ENCODE assay signal across 10 cellular contexts in genomic region chr12:6347367-6348338, GRCh38. TPM values are rescaled to one million over a fixed set of nuclear protein-coding genes. Genes with fewer than 3 reads are reported as not detected.
DNase-seq lines count a peak whose midpoint lies in the region; ATAC-seq and TF ChIP-seq lines count a peak whose summit lies in the region.
"Had no signal": no experiment of that assay in that cellular context is flagged by ENCODE, and none has a peak within 500 bp of the region (broad histone marks: within the 10 kb centered on the region; RNA-seq: fewer than 3 reads in every experiment).

No MANE protein-coding gene starts in this region.

- WGBS in smooth muscle cell (ENCODE audit: low lambda C conversion rate) = 75% methylated on average over 19 of the region's 19 CpGs

- H3K36me3 ChIP-seq in ascending aorta (no peaks in the 10 kb centered on the region), smooth muscle cell (ENCODE audit: low read depth) (no peaks in the 10 kb centered on the region)

- H4K20me1 ChIP-seq in smooth muscle cell (ENCODE audit: low read depth) = no peaks in the 10 kb centered on the region

- peaks cover 8% of the 10 kb centered on the region for H3F3A ChIP-seq in smooth muscle cell (ENCODE audit: low read depth)

- H3K27me3 ChIP-seq in HL-60 (ENCODE audit: insufficient read depth, poor library complexity, severe bottlenecking) (no peaks in the 10 kb centered on the region), ascending aorta (no peaks in the 10 kb centered on the region), smooth muscle cell (ENCODE audit: low read depth) (no peaks in the 10 kb centered on the region)

- TF ChIP-seq CTCF in HL-60 (IDR thresholded peaks at IDR 0.05; ENCODE audit: insufficient read depth, low read length) = no peak
- no peak for TF ChIP-seq CTCF in ascending aorta (IDR thresholded peaks at IDR 0.05)
- TF ChIP-seq CTCF in smooth muscle cell (IDR thresholded peaks at IDR 0.05; ENCODE audit: borderline replicate concordance, insufficient read depth, poor library complexity, severe bottlenecking) = no peak

- H3K27ac ChIP-seq in HL-60 (replicated peaks) = peak overlapping the region; percentile 68
- peak overlapping the region; percentile 97 to 98 for H3K27ac ChIP-seq in ascending aorta
- no peak overlapping the region for H3K27ac ChIP-seq in smooth muscle cell (ENCODE audit: low read depth)

- no peak overlapping the region for H3K9ac ChIP-seq in smooth muscle cell (ENCODE audit: low read depth)

- H2AFZ ChIP-seq in smooth muscle cell (ENCODE audit: low read depth) = peak overlapping the region; percentile 30

- ATAC-seq in HG03196 (IDR thresholded peaks at IDR 0.05; ENCODE audit: unreplicated experiment) = no peak

- H3K4me1 ChIP-seq in ascending aorta = peaks cover 20 to 47% of the 10 kb centered on the region in 2 donors
- H3K4me1 ChIP-seq in smooth muscle cell (ENCODE audit: low read depth) = peaks cover 10% of the 10 kb centered on the region

- no peaks in the 10 kb centered on the region for H3K79me2 ChIP-seq in smooth muscle cell (ENCODE audit: low read depth)

- H3K4me2 ChIP-seq in smooth muscle cell = no peak overlapping the region

- DNase-seq in HL-60 (ENCODE audit: low read depth in 1 of 2, low spot score in 1 of 2) (peak in 1 of 2 experiments; percentile 84), ascending aorta (ENCODE audit: low spot score in 2 of 2) (peak; percentile 53 to 95), kidney tubule cell (ENCODE audit: low spot score) (peak; percentile 44), smooth muscle cell (lab: John Stamatoyannopoulos, UW; ENCODE audit: unreplicated experiment) (no peak), RPMI8226 (no peak), amniotic stem cell (lab: John Stamatoyannopoulos, UW) (no peak), epidermal melanocyte (ENCODE audit: insufficient read length, low spot score) (no peak)
- DNase-seq: NCI-H1930 had no signal

- H3K9me3 ChIP-seq in ascending aorta = no peaks in the 10 kb centered on the region
- H3K9me3 ChIP-seq in smooth muscle cell (replicated peaks; ENCODE audit: low read depth) = no peaks in the 10 kb centered on the region

- intact Hi-C loops in ascending aorta (cut with DNase I) = loop anchor here (10.0 kb wide), 1 partner anchor 577 kb away; the partner anchor contains the start of gene ATN1

- no peak overlapping the region for H3K4me3 ChIP-seq in HL-60 (replicated peaks; ENCODE audit: insufficient read depth, low read length)
- peak overlapping the region in 1 of 2 donors; percentile 38 for H3K4me3 ChIP-seq in ascending aorta
- H3K4me3 ChIP-seq in smooth muscle cell = no peak overlapping the region

RNA-seq across cellular contexts. Expression of gene TNFRSF1A, which starts 5.8 kb away (rescaled TPM):
- total RNA-seq in ascending aorta (528 TPM), smooth muscle cell (110 and 139 TPM in 2 replicates)
- 144 and 148 TPM in 2 replicates for polyA plus RNA-seq in smooth muscle cell

RNA-seq across cellular contexts. Expression of gene SCNN1A, which starts 27.7 kb away (rescaled TPM):
- 14.3 TPM for total RNA-seq in ascending aorta
- total RNA-seq in smooth muscle cell = 1.3 and 1.5 TPM in 2 replicates
- polyA plus RNA-seq in smooth muscle cell = 0.57 and 1.0 TPM in 2 replicates
- total RNA-seq: glomerular endothelial cell had no signal

RNA-seq across cellular contexts. Expression of gene LTBR, which starts 36.3 kb away (rescaled TPM):
- total RNA-seq in ascending aorta (284 TPM), smooth muscle cell (35.1 and 38.3 TPM in 2 replicates)
- 72.9 and 97.8 TPM in 2 replicates for polyA plus RNA-seq in smooth muscle cell

RNA-seq across cellular contexts. Expression of gene PLEKHG6, which starts 37.2 kb away (rescaled TPM):
- not detected for total RNA-seq in ascending aorta
- 6.5 and 7.8 TPM in 2 replicates for total RNA-seq in smooth muscle cell
- polyA plus RNA-seq in smooth muscle cell = 5.2 and 21.9 TPM in 2 replicates
- total RNA-seq: glomerular endothelial cell had no signal

Comparison
In these comparisons a context has a peak if more than half of its experiments do, and no peak if none do; other contexts are left out.
1. DNase-seq: peak in ascending aorta (2 of 2) and kidney tubule cell (single experiment); none in smooth muscle cell (single experiment), RPMI8226 (single experiment), amniotic stem cell (single experiment) and epidermal melanocyte (single experiment).